Comparison of ENCODE assay signal across 1 cellular context in genomic region chr20:25032478-25033183, GRCh38.
TF ChIP-seq lines count a peak whose summit lies in the region.

No MANE protein-coding gene starts in this region.

TF ChIP-seq in HepG2, 621 proteins besides CTCF, POLR2A, EP300 and RAD21 (continued from another document):
- TF ChIP-seq ZBTB40 (IDR thresholded peaks at IDR 0.05) (no peak), ZBTB40 (CRISPR knock-in tag; IDR thresholded peaks at IDR 0.05) (0 out of 2 replicates have a peak, but pooled peaks have one; percentile 44), PHF21A (CRISPR knock-in tag; IDR thresholded peaks at IDR 0.05) (peak; percentile 72; the same call in 1 of the 2 replicates), ZNF609 (CRISPR knock-in tag; IDR thresholded peaks at IDR 0.05; ENCODE audit: borderline replicate concordance) (no peak), NKX3-1 (CRISPR knock-in tag; IDR thresholded peaks at IDR 0.05) (peak; percentile 35; the same call in 1 of the 2 replicates), FOXP4 (CRISPR knock-in tag; IDR thresholded peaks at IDR 0.05) (peak; percentile 43; the same call in 1 of the 2 replicates), ZNF878 (CRISPR knock-in tag; IDR thresholded peaks at IDR 0.05) (peak; percentile 43), ZNF367 (CRISPR knock-in tag; IDR thresholded peaks at IDR 0.05; ENCODE audit: borderline replicate concordance) (peak; percentile 47; the same call in 1 of the 2 replicates), ARNTL (CRISPR knock-in tag; IDR thresholded peaks at IDR 0.05) (no peak), NPAS2 (CRISPR knock-in tag; IDR thresholded peaks at IDR 0.05; ENCODE audit: borderline replicate concordance) (no peak; the same call in 1 of the 2 replicates), NCOA2 (CRISPR knock-in tag; IDR thresholded peaks at IDR 0.05) (peak; percentile 90), TBX2 (CRISPR knock-in tag; IDR thresholded peaks at IDR 0.05; ENCODE audit: borderline replicate concordance) (peak; percentile 85; the same call in 1 of the 2 replicates), MAX (IDR thresholded peaks at IDR 0.05) (peak; percentile 63; the same call in 1 of the 2 replicates), DR1 (CRISPR knock-in tag; IDR thresholded peaks at IDR 0.05) (0 out of 2 replicates have a peak, but pooled peaks have one; percentile 6), ZNF772 (CRISPR knock-in tag; IDR thresholded peaks at IDR 0.05) (peak; percentile 53; the same call in 1 of the 2 replicates), SOX6 (IDR thresholded peaks at IDR 0.05) (no peak), SOX6 (CRISPR knock-in tag; IDR thresholded peaks at IDR 0.05) (peak; percentile 89), ZNF792 (CRISPR knock-in tag; IDR thresholded peaks at IDR 0.05) (no peak), POGZ (CRISPR knock-in tag; IDR thresholded peaks at IDR 0.05) (peak; percentile 39; the same call in 1 of the 2 replicates), IKZF4 (CRISPR knock-in tag; IDR thresholded peaks at IDR 0.05; ENCODE audit: borderline replicate concordance, low read depth, not compliant biosample characterization) (peak; percentile 6), ZSCAN31 (CRISPR knock-in tag; IDR thresholded peaks at IDR 0.05; ENCODE audit: low read depth) (no peak), MATR3 (CRISPR knock-in tag; IDR thresholded peaks at IDR 0.05) (no peak), BHLHE40 (IDR thresholded peaks at IDR 0.05; ENCODE audit: low read length) (0 out of 2 replicates have a peak, but pooled peaks have one; percentile 2), ZBTB42 (CRISPR knock-in tag; IDR thresholded peaks at IDR 0.05) (no peak)
TF ChIP-seq in HepG2: peak in this region for 160.
